13 cellular contexts compared by ENCODE assay signal in genomic region chr22:42072606-42073330, GRCh38. TPM values are rescaled to one million over a fixed set of nuclear protein-coding genes. Genes with fewer than 3 reads are reported as not detected.
DNase-seq lines count a peak whose midpoint lies in the region; ATAC-seq, FAIRE-seq and TF ChIP-seq lines count a peak whose summit lies in the region.
"Had no signal": no experiment of that assay in that cellular context is flagged by ENCODE, and none has a peak within 500 bp of the region (broad histone marks: within the 10 kb centered on the region; RNA-seq: fewer than 3 reads in every experiment).

No MANE protein-coding gene starts in this region.

- H3K27me3 ChIP-seq in Caco-2 (replicated peaks; ENCODE audit: control insufficient read depth, insufficient read depth, low read length), result no peaks in the 10 kb centered on the region
- no peaks in the 10 kb centered on the region for H3K27me3 ChIP-seq in naive thymus-derived CD4-positive, alpha-beta T cell (ENCODE audit: control insufficient read depth in 2 of 2, insufficient read depth in 2 of 2, low read length in 2 of 2)
- H3K27me3 ChIP-seq: thyroid gland had no signal

- H3K4me3 Mint-ChIP-seq in Caco-2 (ENCODE audit: unreplicated experiment) (peak overlapping the region; percentile 72), HFFc6 (peak overlapping the region; percentile 76; the same call in 1 of the 2 replicates)
- peak overlapping the region; percentile 29 to 86 (median 68) for H3K4me3 Mint-ChIP-seq in naive thymus-derived CD4-positive, alpha-beta T cell

- no peak overlapping the region for H3K4me3 ChIP-seq in Caco-2 (ENCODE audit: low read depth, low read length)
- no peak overlapping the region for H3K4me3 ChIP-seq in naive thymus-derived CD4-positive, alpha-beta T cell (ENCODE audit: low read length)
- H3K4me3 ChIP-seq: thyroid gland had no signal

- H3K4me1 Mint-ChIP-seq in Caco-2 (ENCODE audit: low read depth, unreplicated experiment) (peaks cover 5% of the 10 kb centered on the region), HFFc6 (ENCODE audit: low read depth) (peaks cover 42% of the 10 kb centered on the region)
- peaks cover 22 to 57% (median 47%) of the 10 kb centered on the region in 7 donors for H3K4me1 Mint-ChIP-seq in naive thymus-derived CD4-positive, alpha-beta T cell

- no peaks in the 10 kb centered on the region for H3K9me3 ChIP-seq in Caco-2
- H3K9me3 ChIP-seq in naive thymus-derived CD4-positive, alpha-beta T cell (ENCODE audit: control insufficient read depth in 2 of 3, low read length in 3 of 3), result no peaks in the 10 kb centered on the region
- H3K9me3 ChIP-seq: thyroid gland had no signal

- BruUV-seq in Caco-2 (replicated peaks; lab: Mats Ljungman, UMichigan), result no TSS peak

- POLR2A ChIA-PET in Caco-2 (lab: Charles Lee), result no interaction called here
- POLR2A ChIA-PET in naive thymus-derived CD4-positive, alpha-beta T cell (lab: Charles Lee), result no interaction called here

- ATAC-seq in activated naive CD4-positive, alpha-beta T cell treated with anti-CD3 and anti-CD28 coated beads, Interleukin-2, amount 50 U/mL, for 72 hours, result no peak
- ATAC-seq in naive thymus-derived CD4-positive, alpha-beta T cell, result no peak
- ATAC-seq in HG03469 (IDR thresholded peaks at IDR 0.05; ENCODE audit: unreplicated experiment), result no peak
- no peak for ATAC-seq in HG02588 (IDR thresholded peaks at IDR 0.05; ENCODE audit: unreplicated experiment)

- H3K27ac Mint-ChIP-seq in Caco-2 (ENCODE audit: unreplicated experiment) (peak overlapping the region; percentile 83), HFFc6 (peak overlapping the region; percentile 78)
- H3K27ac Mint-ChIP-seq in activated naive CD4-positive, alpha-beta T cell treated with anti-CD3 and anti-CD28 coated beads, Interleukin-2, amount 50 U/mL, for 72 hours, result peak overlapping the region; percentile 4 to 62
- H3K27ac Mint-ChIP-seq in naive thymus-derived CD4-positive, alpha-beta T cell, result peak overlapping the region in 7 of 9 donors; percentile 34 to 86 (median 75)

- intact Hi-C loops in Caco-2 (cut with micrococcal nuclease; ENCODE audit: unreplicated experiment), result loop anchor here (5.0 to 10.0 kb wide), 5 partner anchors 105 to 542 kb away; partner anchors contain the start of genes CENPM, PMM1, POLDIP3 and SEPTIN3
- intact Hi-C loops in naive thymus-derived CD4-positive, alpha-beta T cell (cut with micrococcal nuclease), result loop anchor here (5.0 to 10.0 kb wide), 5 partner anchors 105 to 978 kb away; partner anchors contain the start of genes EP300 (in 1 of the 2), RANGAP1 (in 1 of the 2), SEPTIN3 (in 1 of the 2) and SNU13 (in 1 of the 2)

- peak in 1 of 2 experiments; percentile 20 for TF ChIP-seq CTCF in Caco-2 (IDR thresholded peaks at IDR 0.05; ENCODE audit: insufficient read depth in 1 of 2, low read depth in 1 of 2, low read length in 1 of 2, severe bottlenecking in 1 of 2, unreplicated experiment in 1 of 2)
- TF ChIP-seq CTCF in HFFc6 (IDR thresholded peaks at IDR 0.05), result peak; percentile 44

- peaks cover 1% of the 10 kb centered on the region; the same call in 1 of the 2 replicates for H3K36me3 ChIP-seq in Caco-2 (ENCODE audit: control insufficient read depth, insufficient read depth, low read length)
- peaks cover 0 to 8% (median 0%) of the 10 kb centered on the region in 3 experiments for H3K36me3 ChIP-seq in naive thymus-derived CD4-positive, alpha-beta T cell (ENCODE audit: control insufficient read depth in 2 of 3, insufficient read depth in 3 of 3, low read length in 3 of 3)

- H3K27me3 Mint-ChIP-seq in Caco-2 (ENCODE audit: insufficient read depth, unreplicated experiment), result no peaks in the 10 kb centered on the region
- H3K27me3 Mint-ChIP-seq in HFFc6 (ENCODE audit: insufficient read depth), result peaks cover 2% of the 10 kb centered on the region
- H3K27me3 Mint-ChIP-seq in naive thymus-derived CD4-positive, alpha-beta T cell, result no peaks in the 10 kb centered on the region

- FAIRE-seq in HTR-8/SVneo (lab: Jason Lieb, UNC), result no peak

- no peaks in the 10 kb centered on the region for H3K9me3 Mint-ChIP-seq in Caco-2 (ENCODE audit: unreplicated experiment)
- no peaks in the 10 kb centered on the region for H3K9me3 Mint-ChIP-seq in HFFc6
- no peaks in the 10 kb centered on the region for H3K9me3 Mint-ChIP-seq in activated naive CD4-positive, alpha-beta T cell treated with anti-CD3 and anti-CD28 coated beads, Interleukin-2, amount 50 U/mL, for 72 hours
- H3K9me3 Mint-ChIP-seq in naive thymus-derived CD4-positive, alpha-beta T cell, result no peaks in the 10 kb centered on the region

- CTCF ChIA-PET in Caco-2 (lab: Charles Lee), result no interaction called here
- CTCF ChIA-PET in naive thymus-derived CD4-positive, alpha-beta T cell (lab: Charles Lee), result no interaction called here

- peaks cover 26% of the 10 kb centered on the region for H3K4me1 ChIP-seq in Caco-2
- H3K4me1 ChIP-seq in naive thymus-derived CD4-positive, alpha-beta T cell (ENCODE audit: control insufficient read depth in 2 of 2, insufficient read depth in 2 of 2, low read length in 2 of 2), result peaks cover 16 to 22% of the 10 kb centered on the region in 2 donors

- H3K27ac ChIP-seq in naive thymus-derived CD4-positive, alpha-beta T cell (ENCODE audit: low read depth, low read length), result no peak overlapping the region

- H3K36me3 Mint-ChIP-seq in Caco-2 (ENCODE audit: insufficient read depth, unreplicated experiment), result peaks cover 20% of the 10 kb centered on the region
- H3K36me3 Mint-ChIP-seq in HFFc6 (ENCODE audit: low read depth), result peaks cover 10% of the 10 kb centered on the region
- H3K36me3 Mint-ChIP-seq in activated naive CD4-positive, alpha-beta T cell treated with anti-CD3 and anti-CD28 coated beads, Interleukin-2, amount 50 U/mL, for 72 hours, result peaks cover under 1 to 15% of the 10 kb centered on the region in 2 donors
- H3K36me3 Mint-ChIP-seq in naive thymus-derived CD4-positive, alpha-beta T cell, result peaks cover 0 to 3% (median 0%) of the 10 kb centered on the region in 5 donors

- DNase-seq in Caco-2 (peak in 1 of 2 experiments; percentile 27), HFFc6 (no peak), HTR-8/SVneo (ENCODE audit: insufficient read length, low spot score) (no peak)
- DNase-seq in activated naive CD4-positive, alpha-beta T cell treated with anti-CD3 and anti-CD28 coated beads, Interleukin-2, amount 50 U/mL, for 72 hours (ENCODE audit: low spot score in 2 of 2), result no peak
- no peak for DNase-seq in naive thymus-derived CD4-positive, alpha-beta T cell
- DNase-seq: activated CD4-positive, alpha-beta T cell treated with anti-CD3 and anti-CD28 coated beads, Interleukin-2, amount 50 U/mL, for 48 hours; caudate nucleus; DMS79 treated with DMSO at 0.1 percent for 48 hours; KG1; NCI-H345; thyroid gland had no signal

RNA-seq across cellular contexts. Expression of gene PHETA2, which starts 1.3 kb away (rescaled TPM):
- 19.7 and 19.8 TPM in 2 replicates for total RNA-seq in Caco-2 (2022)
- total RNA-seq in HFFc6 (2021; fragmentation: NEBNext Ultra II Directional; extraction: Animal tissue kit (Norgen Biotek cat#: 25700)), result 10 to 100 TPM in 2 of 6 experiments, 1 to 10 TPM in 4; 7.4 to 12.5 (median 7.6) TPM
- 1 to 10 TPM; 2.1 to 2.2 TPM for total RNA-seq in activated naive CD4-positive, alpha-beta T cell treated with anti-CD3 and anti-CD28 coated beads, Interleukin-2, amount 50 U/mL, for 72 hours
- 1 to 10 TPM in 3 of 5 experiments, under 1 TPM in 2; 0.82 to 3.9 (median 1.2) TPM for total RNA-seq in naive thymus-derived CD4-positive, alpha-beta T cell
- polyA plus RNA-seq in naive thymus-derived CD4-positive, alpha-beta T cell, result 1 to 10 TPM; 1.2 to 1.5 TPM

RNA-seq across cellular contexts. Expression of gene NAGA, which starts 2.2 kb away (rescaled TPM):
- 27.8 and 28.3 TPM in 2 replicates for total RNA-seq in Caco-2 (2022)
- 10 to 100 TPM; 19.5 to 24.4 (median 21.7) TPM for total RNA-seq in HFFc6 (2021; fragmentation: NEBNext Ultra II Directional; extraction: Animal tissue kit (Norgen Biotek cat#: 25700))
- 10 to 100 TPM; 26.3 to 32.3 TPM for total RNA-seq in activated naive CD4-positive, alpha-beta T cell treated with anti-CD3 and anti-CD28 coated beads, Interleukin-2, amount 50 U/mL, for 72 hours
- total RNA-seq in naive thymus-derived CD4-positive, alpha-beta T cell, result 10 to 100 TPM in 2 of 5 experiments, 1 to 10 TPM in 3; 7.6 to 38.8 (median 9.4) TPM
- polyA plus RNA-seq in naive thymus-derived CD4-positive, alpha-beta T cell, result 10 to 100 TPM; 12.5 to 12.9 TPM

RNA-seq across cellular contexts. Expression of gene SMDT1, which starts 6.7 kb away (rescaled TPM):
- 65.7 and 68.6 TPM in 2 replicates for total RNA-seq in Caco-2 (2022)
- total RNA-seq in HFFc6 (2021; fragmentation: NEBNext Ultra II Directional; extraction: Animal tissue kit (Norgen Biotek cat#: 25700)), result 10 to 100 TPM; 46.8 to 55.4 (median 51.7) TPM
- total RNA-seq in activated naive CD4-positive, alpha-beta T cell treated with anti-CD3 and anti-CD28 coated beads, Interleukin-2, amount 50 U/mL, for 72 hours, result 10 to 100 TPM; 48.3 to 59.9 TPM
- total RNA-seq in naive thymus-derived CD4-positive, alpha-beta T cell, result 100 to 1,000 TPM in 1 of 5 experiments, 10 to 100 TPM in 4; 40.4 to 105 (median 98.8) TPM
- 100 to 1,000 TPM; 117 to 157 TPM for polyA plus RNA-seq in naive thymus-derived CD4-positive, alpha-beta T cell

RNA-seq across cellular contexts. Expression of gene NDUFA6, which starts 17.8 kb away (rescaled TPM):
- total RNA-seq in Caco-2 (2022), result 119 and 124 TPM in 2 replicates
- total RNA-seq in HFFc6 (2021; fragmentation: NEBNext Ultra II Directional; extraction: Animal tissue kit (Norgen Biotek cat#: 25700)), result 10 to 100 TPM; 69.6 to 90.2 (median 81.9) TPM
- total RNA-seq in activated naive CD4-positive, alpha-beta T cell treated with anti-CD3 and anti-CD28 coated beads, Interleukin-2, amount 50 U/mL, for 72 hours, result 100 to 1,000 TPM in 1 of 2 donors, 10 to 100 TPM in 1; 84.9 to 107 TPM
- 10 to 100 TPM; 35.0 to 66.4 (median 40.6) TPM for total RNA-seq in naive thymus-derived CD4-positive, alpha-beta T cell
- polyA plus RNA-seq in naive thymus-derived CD4-positive, alpha-beta T cell, result 100 to 1,000 TPM in 1 of 2 donors, 10 to 100 TPM in 1; 96.9 to 123 TPM

RNA-seq across cellular contexts. Expression of gene CYP2D6, which starts 57.8 kb away (rescaled TPM):
- 1.7 TPM in 2 replicates for total RNA-seq in Caco-2 (2022)
- under 1 TPM in 5 of 6 experiments, not detected in 1; 0.13 to 0.35 (median 0.17) TPM for total RNA-seq in HFFc6 (2021; fragmentation: NEBNext Ultra II Directional; extraction: Animal tissue kit (Norgen Biotek cat#: 25700))
- total RNA-seq in activated naive CD4-positive, alpha-beta T cell treated with anti-CD3 and anti-CD28 coated beads, Interleukin-2, amount 50 U/mL, for 72 hours, result 1 to 10 TPM; 2.2 to 4.8 TPM
- total RNA-seq in naive thymus-derived CD4-positive, alpha-beta T cell, result 10 to 100 TPM in 4 of 5 experiments, 1 to 10 TPM in 1; 5.6 to 13.3 (median 11.2) TPM
- under 1 TPM in 1 of 2 donors, not detected in 1; 0.11 TPM for polyA plus RNA-seq in naive thymus-derived CD4-positive, alpha-beta T cell

Comparison
In these comparisons a context has a peak if more than half of its experiments do, and no peak if none do; other contexts are left out.
1. H3K27ac Mint-ChIP-seq: peak in every context shown above with its lines; median percentile 83 in Caco-2; 78 in HFFc6; 75 in naive thymus-derived CD4-positive, alpha-beta T cell; 33 in activated naive CD4-positive, alpha-beta T cell treated with anti-CD3 and anti-CD28 coated beads, Interleukin-2, amount 50 U/mL, for 72 hours.